11 cellular contexts compared by ENCODE assay signal in genomic region chr18:12041561-12041960, GRCh38. TPM values are rescaled to one million over a fixed set of nuclear protein-coding genes. Genes with fewer than 3 reads are reported as not detected.
DNase-seq lines count a peak whose midpoint lies in the region; ATAC-seq, FAIRE-seq and TF ChIP-seq lines count a peak whose summit lies in the region.
"Had no signal": no experiment of that assay in that cellular context is flagged by ENCODE, and none has a peak within 500 bp of the region (broad histone marks: within the 10 kb centered on the region; RNA-seq: fewer than 3 reads in every experiment).

No MANE protein-coding gene starts in this region.

- TF ChIP-seq CTCF in RWPE2 (IDR thresholded peaks at IDR 0.05; ENCODE audit: poor library complexity, severe bottlenecking) (no peak), fibroblast of the aortic adventitia (IDR thresholded peaks at IDR 0.05; ENCODE audit: insufficient read depth, low read length) (no peak)

- no peaks in the 10 kb centered on the region for H3K9me3 Mint-ChIP-seq in naive thymus-derived CD8-positive, alpha-beta T cell

- H3K4me1 ChIP-seq in RWPE2 (ENCODE audit: insufficient read depth, poor library complexity, severe bottlenecking) (no peaks in the 10 kb centered on the region), aorta (ENCODE audit: control insufficient read depth in 1 of 2, insufficient read depth in 2 of 2, low read length in 2 of 2) (no peaks in the 10 kb centered on the region)

- DNase-seq in AG08395 (ENCODE audit: low spot score) (peak; percentile 78), RWPE2 (ENCODE audit: low spot score) (no peak), fibroblast of the aortic adventitia (ENCODE audit: low read depth) (peak; percentile 79), aorta (no peak), NOMO-1 treated with dmso at 0.1 percent for 144 hours (lab: John Stamatoyannopoulos, UW; ENCODE audit: unreplicated experiment) (no peak), HTR-8/SVneo (ENCODE audit: insufficient read length, low spot score) (no peak)
- DNase-seq in naive thymus-derived CD8-positive, alpha-beta T cell, result no peak
- DNase-seq: activated CD4-positive, alpha-beta T cell treated with anti-CD3 and anti-CD28 coated beads for 1 hour had no signal

- FAIRE-seq in HTR-8/SVneo (lab: Jason Lieb, UNC), result no peak

- H3K27me3 ChIP-seq in RWPE2 (ENCODE audit: insufficient read depth, poor library complexity, severe bottlenecking) (no peaks in the 10 kb centered on the region), aorta (ENCODE audit: control insufficient read depth in 1 of 2, insufficient read depth in 2 of 2, low read length in 1 of 2) (no peaks in the 10 kb centered on the region)

- intact Hi-C loops in aorta (cut with DNase I), result no loop called here

- H3K9me3 ChIP-seq in RWPE2 (ENCODE audit: severe bottlenecking) (no peaks in the 10 kb centered on the region), aorta (ENCODE audit: control insufficient read depth, low read length) (no peaks in the 10 kb centered on the region)

- POLR2A ChIA-PET in naive thymus-derived CD8-positive, alpha-beta T cell (lab: Charles Lee), result no interaction called here

- WGBS in aorta, 2 donors, result 75 to 77% methylated on average over 5 of the region's 5 CpGs

- H3K4me3 Mint-ChIP-seq in naive thymus-derived CD8-positive, alpha-beta T cell, result no peak overlapping the region

- H3K4me3 ChIP-seq in RWPE2 (ENCODE audit: severe bottlenecking), result no peak overlapping the region
- H3K4me3 ChIP-seq in fibroblast of the aortic adventitia (ENCODE audit: low read depth, low read length), result no peak overlapping the region
- no peak overlapping the region for H3K4me3 ChIP-seq in aorta (ENCODE audit: low read length in 2 of 2)

- H3K27me3 Mint-ChIP-seq in naive thymus-derived CD8-positive, alpha-beta T cell, result peaks cover 0 to 26% (median 15%) of the 10 kb centered on the region in 5 donors

- H3K36me3 ChIP-seq in RWPE2 (ENCODE audit: low read depth) (no peaks in the 10 kb centered on the region), aorta (ENCODE audit: control insufficient read depth in 1 of 2, insufficient read depth in 2 of 2, low read length in 1 of 2) (no peaks in the 10 kb centered on the region)

- H3K27ac Mint-ChIP-seq in naive thymus-derived CD8-positive, alpha-beta T cell, result no peak overlapping the region
- H3K27ac Mint-ChIP-seq: progenitor cell of endocrine pancreas had no signal

- ATAC-seq in GM19463 (IDR thresholded peaks at IDR 0.05; ENCODE audit: unreplicated experiment) (peak; percentile 52), RWPE2 (ENCODE audit: low read depth) (peak; percentile 66), aorta (ENCODE audit: low FRiP score) (no peak)
- no peak for ATAC-seq in naive thymus-derived CD8-positive, alpha-beta T cell

- H3K36me3 Mint-ChIP-seq in naive thymus-derived CD8-positive, alpha-beta T cell, result no peaks in the 10 kb centered on the region

- peaks cover 0 to 5% (median under 1%) of the 10 kb centered on the region in 4 donors for H3K4me1 Mint-ChIP-seq in naive thymus-derived CD8-positive, alpha-beta T cell

- no peak overlapping the region for H3K27ac ChIP-seq in RWPE2 (ENCODE audit: poor library complexity, severe bottlenecking)
- no peak overlapping the region for H3K27ac ChIP-seq in aorta (ENCODE audit: low read depth in 1 of 2, low read length in 2 of 2)

RNA-seq across cellular contexts. Expression of gene ANKRD62, which starts 52.1 kb away (rescaled TPM):
- total RNA-seq in fibroblast of the aortic adventitia (ENCODE audit: low replicate concordance), result not detected in 2 replicates
- total RNA-seq in aorta, result not detected
- polyA plus RNA-seq in aorta, result not detected
- total RNA-seq in naive thymus-derived CD8-positive, alpha-beta T cell, result not detected
- polyA plus RNA-seq in naive thymus-derived CD8-positive, alpha-beta T cell, result not detected
- total RNA-seq: cardiac septum, progenitor cell of endocrine pancreas had no signal

Comparison
In these comparisons a context has a peak if more than half of its experiments do, and no peak if none do; other contexts are left out.
1. DNase-seq: peak in AG08395 (single experiment) and fibroblast of the aortic adventitia (single experiment); none in RWPE2 (single experiment), aorta (0 of 2), NOMO-1 treated with dmso at 0.1 percent for 144 hours (single experiment), HTR-8/SVneo (single experiment) and naive thymus-derived CD8-positive, alpha-beta T cell (0 of 10).
2. ATAC-seq: peak in GM19463 (single experiment) and RWPE2 (single experiment); none in aorta (single experiment) and naive thymus-derived CD8-positive, alpha-beta T cell (0 of 2).